In genomic region chr17:69325518-69326301, GRCh38 we compare ENCODE assay signal across 8 cellular contexts. TPM values are rescaled to one million over a fixed set of nuclear protein-coding genes. Genes with fewer than 3 reads are reported as not detected.
DNase-seq lines count a peak whose midpoint lies in the region; ATAC-seq and TF ChIP-seq lines count a peak whose summit lies in the region.

No MANE protein-coding gene starts in this region.

- H3K4me3 Mint-ChIP-seq in stimulated activated effector memory CD8-positive, alpha-beta T cell treated with anti-CD3 and anti-CD28 coated beads, Interleukin-12 subunit alpha, Interleukin-12 subunit beta, amount 100 ng/mL, for 72 hours = peak overlapping the region; percentile 94

- H3K9me3 Mint-ChIP-seq in stimulated activated effector memory CD8-positive, alpha-beta T cell treated with anti-CD3 and anti-CD28 coated beads, Interleukin-12 subunit alpha, Interleukin-12 subunit beta, amount 100 ng/mL, for 72 hours = no peaks in the 10 kb centered on the region

- no peaks in the 10 kb centered on the region for H3K36me3 Mint-ChIP-seq in stimulated activated effector memory CD8-positive, alpha-beta T cell treated with anti-CD3 and anti-CD28 coated beads, Interleukin-12 subunit alpha, Interleukin-12 subunit beta, amount 100 ng/mL, for 72 hours

- peak overlapping the region; percentile 98 for H3K27ac Mint-ChIP-seq in stimulated activated effector memory CD8-positive, alpha-beta T cell treated with anti-CD3 and anti-CD28 coated beads, Interleukin-12 subunit alpha, Interleukin-12 subunit beta, amount 100 ng/mL, for 72 hours

- TF ChIP-seq CTCF in VCaP (conservative IDR thresholded peaks at IDR 0.05) = no peak

- DNase-seq in NCI-H2107 treated with DMSO at 0.1 percent for 48 hours (lab: John Stamatoyannopoulos, UW; ENCODE audit: unreplicated experiment) (peak; percentile 10), NCI-H2107 (lab: John Stamatoyannopoulos, UW) (no peak), left ventricle myocardium superior (no peak), AML-193 (lab: John Stamatoyannopoulos, UW) (no peak), CD1c-positive myeloid dendritic cell (ENCODE audit: extremely low spot score) (no peak), pons (ENCODE audit: low spot score) (no peak)
- no peak for DNase-seq in stimulated activated effector memory CD8-positive, alpha-beta T cell treated with anti-CD3 and anti-CD28 coated beads, Interleukin-12 subunit alpha, Interleukin-12 subunit beta, amount 100 ng/mL, for 72 hours (ENCODE audit: low spot score in 2 of 2)

- intact Hi-C loops in left ventricle myocardium superior (cut with micrococcal nuclease) = no loop called here

- peak; percentile 10 for ATAC-seq in left ventricle myocardium superior
- ATAC-seq in stimulated activated effector memory CD8-positive, alpha-beta T cell treated with anti-CD3 and anti-CD28 coated beads, Interleukin-12 subunit alpha, Interleukin-12 subunit beta, amount 100 ng/mL, for 72 hours = no peak

- peak overlapping the region; percentile 83 for H3K27ac ChIP-seq in VCaP

- peaks cover 41% of the 10 kb centered on the region for H3K4me1 Mint-ChIP-seq in stimulated activated effector memory CD8-positive, alpha-beta T cell treated with anti-CD3 and anti-CD28 coated beads, Interleukin-12 subunit alpha, Interleukin-12 subunit beta, amount 100 ng/mL, for 72 hours

RNA-seq across cellular contexts. Expression of gene ABCA5, which starts 1.2 kb away (rescaled TPM):
- total RNA-seq in left ventricle myocardium superior = 27.0 TPM
